Comparison of ENCODE assay signal across 8 cellular contexts in the genomic region with DNA sequence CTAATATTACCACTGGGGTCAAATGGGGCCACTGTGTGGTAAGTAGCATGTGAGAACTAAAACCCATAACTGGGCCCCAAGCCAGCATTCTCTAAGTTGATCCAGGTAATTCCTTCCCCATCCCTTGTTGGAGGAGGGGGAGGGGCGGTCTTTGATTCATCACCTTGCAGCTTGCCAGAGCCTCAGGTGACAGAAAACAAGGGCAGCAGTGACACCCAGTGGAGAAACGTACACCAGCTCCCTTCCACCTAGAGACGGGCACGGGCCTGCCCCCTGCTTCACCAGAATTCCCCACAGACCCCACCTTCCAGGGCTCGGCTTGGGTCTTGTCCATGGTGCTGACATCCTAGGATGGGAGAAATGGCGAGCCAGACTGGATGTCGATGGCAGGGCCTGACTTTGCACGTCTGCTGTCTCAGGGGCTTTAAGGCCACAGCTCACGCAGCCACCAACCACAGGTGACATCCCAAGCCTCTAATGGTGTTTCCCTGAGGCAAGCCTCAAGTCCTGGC.
DNase-seq lines count a peak whose midpoint lies in the region; ATAC-seq and TF ChIP-seq lines count a peak whose summit lies in the region.

No MANE protein-coding gene starts in this region.

- DNase-seq in AG09309 (ENCODE audit: low read depth): no peak
- peak; percentile 86 for DNase-seq in HuH-7 (ENCODE audit: low spot score)
- DNase-seq in NT2/D1 (ENCODE audit: low read depth, low spot score): peak; percentile 94
- peak; percentile 48 for DNase-seq in astrocyte of the cerebellum (ENCODE audit: low read depth)
- DNase-seq in iris pigment epithelial cell (ENCODE audit: low read depth): peak; percentile 37
- DNase-seq in stimulated activated CD8-positive, alpha-beta memory T cell treated with anti-CD3 and anti-CD28 coated beads, Interleukin-15, amount 100 ng/mL, for 48 hours (ENCODE audit: low read depth in 2 of 2): peak; percentile 4 to 24

- H3K9ac ChIP-seq in NT2/D1 (ENCODE audit: insufficient read length, low read depth): no peak overlapping the region

- in situ Hi-C loops in astrocyte of the cerebellum (cut with HindIII; ENCODE audit: low sequenced_read_pairs): no loop called here

- no peaks in the 10 kb centered on the region for H3K36me3 ChIP-seq in NT2/D1 (ENCODE audit: insufficient read depth, insufficient read length, low read length)

- H3K4me3 ChIP-seq in AG09309 (ENCODE audit: control insufficient read depth, low read depth, low read length) (no peak overlapping the region), NT2/D1 (ENCODE audit: insufficient read length, low read depth) (no peak overlapping the region), astrocyte of the cerebellum (ENCODE audit: low read depth, low read length) (no peak overlapping the region)

- no peaks in the 10 kb centered on the region for H3K27me3 ChIP-seq in NT2/D1 (ENCODE audit: insufficient read depth, insufficient read length)

- ATAC-seq in GM18867 (IDR thresholded peaks at IDR 0.05; ENCODE audit: unreplicated experiment) (peak; percentile 63), HG03439 (IDR thresholded peaks at IDR 0.05; ENCODE audit: unreplicated experiment) (no peak)

- H3K4me1 ChIP-seq in NT2/D1 (ENCODE audit: insufficient read depth, insufficient read length): peaks cover 3% of the 10 kb centered on the region

- H3K9me3 ChIP-seq in NT2/D1 (ENCODE audit: insufficient read depth, low read length): no peaks in the 10 kb centered on the region

- TF ChIP-seq CTCF in AG09309 (IDR thresholded peaks at IDR 0.05; ENCODE audit: control insufficient read depth, insufficient read depth, low read depth, low read length, missing control alignments): peak; percentile 36
- TF ChIP-seq CTCF in astrocyte of the cerebellum (IDR thresholded peaks at IDR 0.05; ENCODE audit: low read depth, low read length, missing control alignments): peak; percentile 54
